ENCODE assay signal across 17 cellular contexts in the genomic region with DNA sequence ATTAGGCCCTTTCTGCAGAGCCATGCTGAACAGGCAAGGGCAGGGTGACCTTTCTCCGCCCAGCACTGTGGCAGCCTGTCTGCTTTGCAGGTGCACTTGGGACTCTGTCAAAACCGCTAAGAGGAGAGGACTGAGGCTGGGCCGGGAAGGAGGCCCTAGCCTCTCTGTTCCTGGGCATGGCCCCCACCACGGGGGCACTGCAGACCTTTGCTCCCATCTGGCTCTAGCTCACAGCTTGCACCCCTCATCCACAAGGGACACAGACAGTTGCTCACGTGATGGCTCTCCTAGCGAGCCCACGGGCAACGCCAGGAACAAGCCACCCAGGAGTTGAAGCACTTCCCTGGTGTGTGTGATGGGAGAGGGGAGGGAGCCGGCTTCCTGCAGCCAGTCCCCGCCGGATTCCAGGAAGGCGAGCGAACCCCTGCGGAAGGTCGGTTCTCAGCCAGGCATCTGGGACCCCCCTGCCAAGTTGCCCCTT. TPM values are rescaled to one million over a fixed set of nuclear protein-coding genes. Genes with fewer than 3 reads are reported as not detected.
"Had no signal": no experiment of that assay in that cellular context is flagged by ENCODE, and none has a peak within 500 bp of the region (broad histone marks: within the 10 kb centered on the region; RNA-seq: fewer than 3 reads in every experiment).

No MANE protein-coding gene starts in this region.

- H3K36me3 Mint-ChIP-seq: activated naive CD4-positive, alpha-beta T cell treated with anti-CD3 and anti-CD28 coated beads, Interleukin-2, amount 50 U/mL, for 24 hours; immature natural killer cell; memory B cell had no signal

- H3K27me3 Mint-ChIP-seq: stimulated activated naive CD8-positive, alpha-beta T cell treated with anti-CD3 and anti-CD28 coated beads, Interleukin-15, amount 100 ng/mL, for 72 hours had no signal

- DNase-seq: activated CD4-positive, alpha-beta T cell treated with anti-CD3 and anti-CD28 coated beads, Interleukin-2, amount 50 U/mL, for 4 hours; activated CD4-positive, CD25-positive, alpha-beta regulatory T cell treated with anti-CD3 and anti-CD28 coated beads, Interleukin-2, amount 50 U/mL, for 72 hours; activated T-cell treated with anti-CD3 and anti-CD28 coated beads for 4 hours; erythroblast; immature natural killer cell; nephron progenitor cell; small intestine; stimulated activated CD4-positive, alpha-beta T cell treated with anti-CD3 and anti-CD28 coated beads, Interleukin-4, amount 100 ng/mL, for 4 hours; stimulated activated naive CD8-positive, alpha-beta T cell treated with anti-CD3 and anti-CD28 coated beads, Interleukin-15, amount 100 ng/mL, for 72 hours had no signal

- H3K4me1 Mint-ChIP-seq: activated naive CD4-positive, alpha-beta T cell treated with anti-CD3 and anti-CD28 coated beads, Interleukin-2, amount 50 U/mL, for 24 hours; activated T-helper 17 cell treated with anti-CD3 and anti-CD28 coated beads, Interleukin-2, amount 50 U/mL, for 72 hours; endodermal cell; immature natural killer cell; memory B cell; stimulated activated naive CD8-positive, alpha-beta T cell treated with anti-CD3 and anti-CD28 coated beads, Interleukin-15, amount 100 ng/mL, for 72 hours had no signal

- H3K27ac Mint-ChIP-seq: activated naive CD4-positive, alpha-beta T cell treated with anti-CD3 and anti-CD28 coated beads, Interleukin-2, amount 50 U/mL, for 24 hours; activated T-helper 17 cell treated with anti-CD3 and anti-CD28 coated beads, Interleukin-2, amount 50 U/mL, for 72 hours; endodermal cell; immature natural killer cell; memory B cell; nephron progenitor cell; stimulated activated naive CD8-positive, alpha-beta T cell treated with anti-CD3 and anti-CD28 coated beads, Interleukin-15, amount 100 ng/mL, for 72 hours; T-helper 2 cell treated with Interferon-gamma antibody and Interleukin-4, amounts not matched to agents 5 μg/mL and 100 μg/mL, for 36 hours had no signal

- H3K4me3 Mint-ChIP-seq: activated naive CD4-positive, alpha-beta T cell treated with anti-CD3 and anti-CD28 coated beads, Interleukin-2, amount 50 U/mL, for 24 hours; activated T-helper 17 cell treated with anti-CD3 and anti-CD28 coated beads, Interleukin-2, amount 50 U/mL, for 72 hours; endodermal cell; immature natural killer cell; memory B cell; nephron progenitor cell; stimulated activated naive CD8-positive, alpha-beta T cell treated with anti-CD3 and anti-CD28 coated beads, Interleukin-15, amount 100 ng/mL, for 72 hours; T-helper 2 cell treated with Interferon-gamma antibody and Interleukin-4, amounts not matched to agents 5 μg/mL and 100 μg/mL, for 36 hours had no signal

- H3K9me3 Mint-ChIP-seq: activated naive CD4-positive, alpha-beta T cell treated with anti-CD3 and anti-CD28 coated beads, Interleukin-2, amount 50 U/mL, for 24 hours; activated T-helper 17 cell treated with anti-CD3 and anti-CD28 coated beads, Interleukin-2, amount 50 U/mL, for 72 hours; endodermal cell; immature natural killer cell; memory B cell; nephron progenitor cell; stimulated activated naive CD8-positive, alpha-beta T cell treated with anti-CD3 and anti-CD28 coated beads, Interleukin-15, amount 100 ng/mL, for 72 hours; T-helper 2 cell treated with Interferon-gamma antibody and Interleukin-4, amounts not matched to agents 5 μg/mL and 100 μg/mL, for 36 hours had no signal

- ATAC-seq: activated T-helper 17 cell treated with anti-CD3 and anti-CD28 coated beads, Interleukin-2, amount 50 U/mL, for 72 hours; gastrocnemius medialis; pancreas; stimulated activated naive CD8-positive, alpha-beta T cell treated with anti-CD3 and anti-CD28 coated beads, Interleukin-15, amount 100 ng/mL, for 72 hours had no signal

RNA-seq across cellular contexts. Expression of gene FCN1, which starts 43.0 kb away (rescaled TPM):
- total RNA-seq: activated T-helper 17 cell treated with anti-CD3 and anti-CD28 coated beads, Interleukin-2, amount 50 U/mL, for 72 hours; endodermal cell; renal cortical epithelial cell had no signal
